ENCODE assay signal across 8 cellular contexts in genomic region chr12:120453977-120454376, GRCh38. TPM values are rescaled to one million over a fixed set of nuclear protein-coding genes. Genes with fewer than 3 reads are reported as not detected.
A peak's percentile ranks its signal among the peaks of the same experiment; 100 is the strongest.
DNase-seq lines count a peak whose midpoint lies in the region; ATAC-seq, FAIRE-seq and TF ChIP-seq lines count a peak whose summit lies in the region.

No MANE protein-coding gene starts in this region.

- peaks cover 8% of the 10 kb centered on the region for H3K4me1 Mint-ChIP-seq in activated CD8-positive, alpha-beta memory T cell treated with anti-CD3 and anti-CD28 coated beads, Interleukin-2, amount 10 ng/mL, durations not matched to agents 7 days and 5 days
- H3K4me1 Mint-ChIP-seq in activated CD8-positive, alpha-beta T cell treated with anti-CD3 and anti-CD28 coated beads for 36 hours (ENCODE audit: low read depth): peaks cover 15% of the 10 kb centered on the region
- H3K4me1 Mint-ChIP-seq in activated T-helper 2 cell treated with anti-CD3 and anti-CD28 coated beads, Interferon-gamma antibody, Interleukin-2, Interleukin-4, amounts not matched to agents 10 μg/mL and 5 μg/mL and 100 μg/mL, durations not matched to agents 14 hours and 24 hours and 36 hours (ENCODE audit: low read depth): peaks cover 2% of the 10 kb centered on the region

- FAIRE-seq in kidney (lab: Jason Lieb, UNC): no peak

- intact Hi-C loops in activated CD8-positive, alpha-beta T cell treated with anti-CD3 and anti-CD28 coated beads for 36 hours (cut with micrococcal nuclease): no loop called here
- intact Hi-C loops in kidney (cut with DNase I) (no loop called here), posterior vena cava (cut with DNase I) (no loop called here)
- intact Hi-C loops in activated T-helper 2 cell treated with anti-CD3 and anti-CD28 coated beads, Interferon-gamma antibody, Interleukin-2, Interleukin-4, amounts not matched to agents 10 μg/mL and 5 μg/mL and 100 μg/mL, durations not matched to agents 14 hours and 24 hours and 36 hours (cut with micrococcal nuclease): no loop called here

- in situ Hi-C loops in KBM-7 (cut with MboI; ENCODE audit: low pct_unique_long_range_greater_than_20kb, low sequenced_read_pairs): no loop called here

- H3K27me3 Mint-ChIP-seq in activated CD8-positive, alpha-beta memory T cell treated with anti-CD3 and anti-CD28 coated beads, Interleukin-2, amount 10 ng/mL, durations not matched to agents 7 days and 5 days: no peaks in the 10 kb centered on the region
- H3K27me3 Mint-ChIP-seq in activated CD8-positive, alpha-beta T cell treated with anti-CD3 and anti-CD28 coated beads for 36 hours: no peaks in the 10 kb centered on the region
- H3K27me3 Mint-ChIP-seq in activated T-helper 2 cell treated with anti-CD3 and anti-CD28 coated beads, Interferon-gamma antibody, Interleukin-2, Interleukin-4, amounts not matched to agents 10 μg/mL and 5 μg/mL and 100 μg/mL, durations not matched to agents 14 hours and 24 hours and 36 hours (ENCODE audit: low read depth): no peaks in the 10 kb centered on the region

- peak; percentile 48 for DNase-seq in activated CD8-positive, alpha-beta memory T cell treated with anti-CD3 and anti-CD28 coated beads, Interleukin-2, amount 10 ng/mL, durations not matched to agents 7 days and 5 days
- no peak for DNase-seq in activated CD8-positive, alpha-beta memory T cell treated with anti-CD3 and anti-CD28 coated beads, Interleukin-2, amount 50 U/mL, for 4 hours
- DNase-seq in KBM-7 (peak; percentile 46), kidney (no peak), posterior vena cava (ENCODE audit: low spot score) (no peak)
- peak; percentile 32 for DNase-seq in activated CD8-positive, alpha-beta T cell treated with anti-CD3 and anti-CD28 coated beads for 36 hours
- DNase-seq in activated T-helper 2 cell treated with anti-CD3 and anti-CD28 coated beads, Interferon-gamma antibody, Interleukin-2, Interleukin-4, amounts not matched to agents 10 μg/mL and 5 μg/mL and 100 μg/mL, durations not matched to agents 14 hours and 24 hours and 36 hours (ENCODE audit: low spot score): no peak

- peaks cover 29% of the 10 kb centered on the region for H3K36me3 Mint-ChIP-seq in activated CD8-positive, alpha-beta memory T cell treated with anti-CD3 and anti-CD28 coated beads, Interleukin-2, amount 10 ng/mL, durations not matched to agents 7 days and 5 days
- peaks cover 38% of the 10 kb centered on the region for H3K36me3 Mint-ChIP-seq in activated CD8-positive, alpha-beta T cell treated with anti-CD3 and anti-CD28 coated beads for 36 hours (ENCODE audit: low read depth)
- peaks cover 59% of the 10 kb centered on the region for H3K36me3 Mint-ChIP-seq in activated T-helper 2 cell treated with anti-CD3 and anti-CD28 coated beads, Interferon-gamma antibody, Interleukin-2, Interleukin-4, amounts not matched to agents 10 μg/mL and 5 μg/mL and 100 μg/mL, durations not matched to agents 14 hours and 24 hours and 36 hours (ENCODE audit: low read depth)

- H3K27ac ChIP-seq in kidney (ENCODE audit: low read depth in 2 of 2, low read length in 2 of 2): no peak overlapping the region

- H3K4me3 Mint-ChIP-seq in activated CD8-positive, alpha-beta memory T cell treated with anti-CD3 and anti-CD28 coated beads, Interleukin-2, amount 10 ng/mL, durations not matched to agents 7 days and 5 days: no peak overlapping the region
- H3K4me3 Mint-ChIP-seq in activated CD8-positive, alpha-beta T cell treated with anti-CD3 and anti-CD28 coated beads for 36 hours: no peak overlapping the region
- no peak overlapping the region for H3K4me3 Mint-ChIP-seq in activated T-helper 2 cell treated with anti-CD3 and anti-CD28 coated beads, Interferon-gamma antibody, Interleukin-2, Interleukin-4, amounts not matched to agents 10 μg/mL and 5 μg/mL and 100 μg/mL, durations not matched to agents 14 hours and 24 hours and 36 hours (ENCODE audit: low read depth)

- peaks cover 3% of the 10 kb centered on the region in 2 donors for H3K4me1 ChIP-seq in kidney (ENCODE audit: control insufficient read depth in 1 of 2, insufficient read depth in 1 of 2, low read depth in 1 of 2, low read length in 2 of 2)

- POLR2A ChIA-PET in activated CD8-positive, alpha-beta T cell treated with anti-CD3 and anti-CD28 coated beads for 36 hours (lab: Charles Lee): interaction anchor here (1.0 to 3.6 kb wide), 5 partner anchors 9 to 15 kb away, joined by 3 to 26 read pairs (median 4); partner anchors contain the start of gene SRSF9

- peak; percentile 90 for ATAC-seq in activated CD8-positive, alpha-beta memory T cell treated with anti-CD3 and anti-CD28 coated beads, Interleukin-2, amount 10 ng/mL, durations not matched to agents 7 days and 5 days
- ATAC-seq in activated CD8-positive, alpha-beta T cell treated with anti-CD3 and anti-CD28 coated beads for 36 hours: peak; percentile 97
- ATAC-seq in HG03196 (IDR thresholded peaks at IDR 0.05; ENCODE audit: unreplicated experiment): no peak

- peaks cover 16 to 19% of the 10 kb centered on the region in 2 donors for H3K36me3 ChIP-seq in kidney (ENCODE audit: control insufficient read depth in 1 of 2, insufficient read depth in 2 of 2, low read length in 2 of 2)

- peak; percentile 71 for TF ChIP-seq CTCF in activated CD8-positive, alpha-beta T cell treated with anti-CD3 and anti-CD28 coated beads for 36 hours (IDR thresholded peaks at IDR 0.05)
- peak; percentile 29 for TF ChIP-seq CTCF in kidney (IDR thresholded peaks at IDR 0.05; ENCODE audit: borderline replicate concordance, extremely low read depth, insufficient read depth)

- no peak overlapping the region for H3K4me3 ChIP-seq in kidney (ENCODE audit: low read length in 2 of 2)

- H3K9me3 ChIP-seq in kidney (ENCODE audit: control insufficient read depth in 1 of 2, low read length in 2 of 2): no peaks in the 10 kb centered on the region

- H3K9me3 Mint-ChIP-seq in activated CD8-positive, alpha-beta memory T cell treated with anti-CD3 and anti-CD28 coated beads, Interleukin-2, amount 10 ng/mL, durations not matched to agents 7 days and 5 days (ENCODE audit: low read depth): no peaks in the 10 kb centered on the region
- no peaks in the 10 kb centered on the region for H3K9me3 Mint-ChIP-seq in activated CD8-positive, alpha-beta T cell treated with anti-CD3 and anti-CD28 coated beads for 36 hours
- no peaks in the 10 kb centered on the region for H3K9me3 Mint-ChIP-seq in activated T-helper 2 cell treated with anti-CD3 and anti-CD28 coated beads, Interferon-gamma antibody, Interleukin-2, Interleukin-4, amounts not matched to agents 10 μg/mL and 5 μg/mL and 100 μg/mL, durations not matched to agents 14 hours and 24 hours and 36 hours

- CTCF ChIA-PET in activated CD8-positive, alpha-beta memory T cell treated with anti-CD3 and anti-CD28 coated beads, Interleukin-2, amount 10 ng/mL, durations not matched to agents 7 days and 5 days (lab: Charles Lee): interaction anchor here (1.5 to 6.5 kb wide), 4 partner anchors 9 to 21 kb away, joined by 4 to 37 read pairs (median 6); partner anchors contain the start of gene SRSF9
- CTCF ChIA-PET in activated CD8-positive, alpha-beta T cell treated with anti-CD3 and anti-CD28 coated beads for 36 hours (lab: Charles Lee): interaction anchor here (1.0 to 12.0 kb wide), 8 partner anchors 13 to 226 kb away, joined by 3 to 110 read pairs (median 4); partner anchors contain the start of gene SRSF9

- peak overlapping the region; percentile 15 for H3K27ac Mint-ChIP-seq in activated CD8-positive, alpha-beta memory T cell treated with anti-CD3 and anti-CD28 coated beads, Interleukin-2, amount 10 ng/mL, durations not matched to agents 7 days and 5 days
- peak overlapping the region; percentile 11 for H3K27ac Mint-ChIP-seq in activated CD8-positive, alpha-beta T cell treated with anti-CD3 and anti-CD28 coated beads for 36 hours
- H3K27ac Mint-ChIP-seq in activated T-helper 2 cell treated with anti-CD3 and anti-CD28 coated beads, Interferon-gamma antibody, Interleukin-2, Interleukin-4, amounts not matched to agents 10 μg/mL and 5 μg/mL and 100 μg/mL, durations not matched to agents 14 hours and 24 hours and 36 hours: no peak overlapping the region

- no peak overlapping the region for H3K9ac ChIP-seq in kidney (ENCODE audit: low read length in 2 of 2)

RNA-seq across cellular contexts. Expression of gene GATC, which starts 7.7 kb away (rescaled TPM):
- 10 to 100 TPM; 25.3 to 32.7 TPM for total RNA-seq in activated CD8-positive, alpha-beta memory T cell treated with anti-CD3 and anti-CD28 coated beads, Interleukin-2, amount 10 ng/mL, durations not matched to agents 7 days and 5 days
- 10 to 100 TPM; 32.2 to 39.3 TPM for total RNA-seq in activated CD8-positive, alpha-beta T cell treated with anti-CD3 and anti-CD28 coated beads for 36 hours
- 39.4 TPM for total RNA-seq in kidney
- 13.7 TPM for polyA plus RNA-seq in kidney (ENCODE audit: insufficient read depth, low read depth, low replicate concordance)
- total RNA-seq in posterior vena cava: 10 to 100 TPM; 11.7 to 16.2 TPM
- total RNA-seq in activated T-helper 2 cell treated with anti-CD3 and anti-CD28 coated beads, Interferon-gamma antibody, Interleukin-2, Interleukin-4, amounts not matched to agents 10 μg/mL and 5 μg/mL and 100 μg/mL, durations not matched to agents 14 hours and 24 hours and 36 hours: 30.4 and 38.0 TPM in 2 replicates

RNA-seq across cellular contexts. Expression of gene TRIAP1, which starts 7.8 kb away (rescaled TPM):
- total RNA-seq in activated CD8-positive, alpha-beta memory T cell treated with anti-CD3 and anti-CD28 coated beads, Interleukin-2, amount 10 ng/mL, durations not matched to agents 7 days and 5 days: 10 to 100 TPM; 26.8 to 38.0 TPM
- 10 to 100 TPM; 43.1 to 45.1 TPM for total RNA-seq in activated CD8-positive, alpha-beta T cell treated with anti-CD3 and anti-CD28 coated beads for 36 hours
- total RNA-seq in kidney: 15.6 TPM
- 28.2 TPM for polyA plus RNA-seq in kidney (ENCODE audit: insufficient read depth, low read depth, low replicate concordance)
- total RNA-seq in posterior vena cava: 10 to 100 TPM; 13.9 to 15.7 TPM
- total RNA-seq in activated T-helper 2 cell treated with anti-CD3 and anti-CD28 coated beads, Interferon-gamma antibody, Interleukin-2, Interleukin-4, amounts not matched to agents 10 μg/mL and 5 μg/mL and 100 μg/mL, durations not matched to agents 14 hours and 24 hours and 36 hours: 36.8 TPM in 2 replicates

RNA-seq across cellular contexts. Expression of gene SRSF9, which starts 15.6 kb away (rescaled TPM):
- total RNA-seq in activated CD8-positive, alpha-beta memory T cell treated with anti-CD3 and anti-CD28 coated beads, Interleukin-2, amount 10 ng/mL, durations not matched to agents 7 days and 5 days: 100 to 1,000 TPM; 195 to 240 TPM
- total RNA-seq in activated CD8-positive, alpha-beta T cell treated with anti-CD3 and anti-CD28 coated beads for 36 hours: 100 to 1,000 TPM; 225 to 236 TPM
- total RNA-seq in kidney: 144 TPM
- polyA plus RNA-seq in kidney (ENCODE audit: insufficient read depth, low read depth, low replicate concordance): 151 TPM
- total RNA-seq in posterior vena cava: 10 to 100 TPM; 83.5 to 84.4 TPM
- total RNA-seq in activated T-helper 2 cell treated with anti-CD3 and anti-CD28 coated beads, Interferon-gamma antibody, Interleukin-2, Interleukin-4, amounts not matched to agents 10 μg/mL and 5 μg/mL and 100 μg/mL, durations not matched to agents 14 hours and 24 hours and 36 hours: 248 and 251 TPM in 2 replicates

RNA-seq across cellular contexts. Expression of gene COX6A1, which starts 16.1 kb away (rescaled TPM):
- 100 to 1,000 TPM; 329 to 408 TPM for total RNA-seq in activated CD8-positive, alpha-beta memory T cell treated with anti-CD3 and anti-CD28 coated beads, Interleukin-2, amount 10 ng/mL, durations not matched to agents 7 days and 5 days
- total RNA-seq in activated CD8-positive, alpha-beta T cell treated with anti-CD3 and anti-CD28 coated beads for 36 hours: 100 to 1,000 TPM; 396 to 406 TPM
- total RNA-seq in kidney (331 TPM), posterior vena cava (100 to 1,000 TPM; 244 to 261 TPM)
- polyA plus RNA-seq in kidney (ENCODE audit: insufficient read depth, low read depth, low replicate concordance): 1,697 TPM
- total RNA-seq in activated T-helper 2 cell treated with anti-CD3 and anti-CD28 coated beads, Interferon-gamma antibody, Interleukin-2, Interleukin-4, amounts not matched to agents 10 μg/mL and 5 μg/mL and 100 μg/mL, durations not matched to agents 14 hours and 24 hours and 36 hours: 328 and 333 TPM in 2 replicates

RNA-seq across cellular contexts. Expression of gene DYNLL1, which starts 41.9 kb away (rescaled TPM):
- 100 to 1,000 TPM; 190 to 264 TPM for total RNA-seq in activated CD8-positive, alpha-beta memory T cell treated with anti-CD3 and anti-CD28 coated beads, Interleukin-2, amount 10 ng/mL, durations not matched to agents 7 days and 5 days
- total RNA-seq in activated CD8-positive, alpha-beta T cell treated with anti-CD3 and anti-CD28 coated beads for 36 hours: 100 to 1,000 TPM; 126 to 137 TPM
- total RNA-seq in kidney (258 TPM), posterior vena cava (100 to 1,000 TPM; 221 to 343 TPM)
- polyA plus RNA-seq in kidney (ENCODE audit: insufficient read depth, low read depth, low replicate concordance): 757 TPM
- total RNA-seq in activated T-helper 2 cell treated with anti-CD3 and anti-CD28 coated beads, Interferon-gamma antibody, Interleukin-2, Interleukin-4, amounts not matched to agents 10 μg/mL and 5 μg/mL and 100 μg/mL, durations not matched to agents 14 hours and 24 hours and 36 hours: 323 and 329 TPM in 2 replicates

Comparison
In these comparisons a context has a peak if more than half of its experiments do, and no peak if none do; other contexts are left out.
1. DNase-seq: peak in activated CD8-positive, alpha-beta memory T cell treated with anti-CD3 and anti-CD28 coated beads, Interleukin-2, amount 10 ng/mL, durations not matched to agents 7 days and 5 days (single experiment), KBM-7 (single experiment) and activated CD8-positive, alpha-beta T cell treated with anti-CD3 and anti-CD28 coated beads for 36 hours (single experiment); none in activated CD8-positive, alpha-beta memory T cell treated with anti-CD3 and anti-CD28 coated beads, Interleukin-2, amount 50 U/mL, for 4 hours (single experiment), kidney (single experiment), posterior vena cava (single experiment) and activated T-helper 2 cell treated with anti-CD3 and anti-CD28 coated beads, Interferon-gamma antibody, Interleukin-2, Interleukin-4, amounts not matched to agents 10 μg/mL and 5 μg/mL and 100 μg/mL, durations not matched to agents 14 hours and 24 hours and 36 hours (single experiment).